Comparison of ENCODE assay signal across 19 cellular contexts in the genomic region with DNA sequence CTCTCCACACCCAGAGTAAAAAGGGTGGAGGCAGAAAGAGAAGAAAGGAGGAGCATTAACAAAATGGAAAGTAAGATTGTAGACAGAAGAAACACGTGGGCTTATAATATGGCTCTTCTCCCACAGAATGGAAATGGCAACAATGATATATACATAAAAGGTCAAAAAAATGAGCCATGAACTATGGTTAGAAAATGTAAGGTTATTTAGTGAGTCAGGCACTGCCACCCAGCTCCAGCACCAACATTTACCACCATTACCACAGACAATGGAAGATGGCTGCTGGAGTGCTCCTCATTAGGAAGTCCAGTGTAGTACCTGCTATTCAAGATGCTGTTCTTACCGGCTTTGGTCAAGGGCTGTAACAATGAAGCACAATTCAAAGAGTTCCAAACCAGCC.
"Had no signal": no experiment of that assay in that cellular context is flagged by ENCODE, and none has a peak within 500 bp of the region (broad histone marks: within the 10 kb centered on the region; RNA-seq: fewer than 3 reads in every experiment).

No MANE protein-coding gene starts in this region.

- ATAC-seq: body of pancreas, esophagus mucosa, left colon, right cardiac atrium had no signal

- H3K36me3 ChIP-seq: prostate gland, thyroid gland had no signal

- H3K4me3 Mint-ChIP-seq: mesothelial cell of epicardium, neural crest cell had no signal

- DNase-seq: activated CD4-positive, alpha-beta T cell treated with anti-CD3 and anti-CD28 coated beads for 1 hour; activated naive CD4-positive, alpha-beta T cell treated with Interleukin-2 at 50 U/mL for 16 hours; amygdala; body of pancreas; central memory CD4-positive, alpha-beta T cell; left colon; right cardiac atrium; small intestine; stimulated activated CD4-positive, alpha-beta T cell treated with anti-CD3 and anti-CD28 coated beads, Interleukin-4, amount 100 ng/mL, for 4 hours; stimulated activated CD8-positive, alpha-beta memory T cell treated with anti-CD3 and anti-CD28 coated beads, Interleukin-4, amount 100 ng/mL, for 48 hours; thyroid gland had no signal

- H3K4me3 ChIP-seq: body of pancreas, coronary artery, lung, prostate gland, thyroid gland had no signal

- H3K27ac Mint-ChIP-seq: mesothelial cell of epicardium had no signal

- H3K4me1 Mint-ChIP-seq: neural crest cell had no signal

- FAIRE-seq: islet of Langerhans, small intestine, urothelium cell line had no signal

- H3K27me3 ChIP-seq: body of pancreas, thyroid gland had no signal
